ENCODE assay signal across 11 cellular contexts in the genomic region with DNA sequence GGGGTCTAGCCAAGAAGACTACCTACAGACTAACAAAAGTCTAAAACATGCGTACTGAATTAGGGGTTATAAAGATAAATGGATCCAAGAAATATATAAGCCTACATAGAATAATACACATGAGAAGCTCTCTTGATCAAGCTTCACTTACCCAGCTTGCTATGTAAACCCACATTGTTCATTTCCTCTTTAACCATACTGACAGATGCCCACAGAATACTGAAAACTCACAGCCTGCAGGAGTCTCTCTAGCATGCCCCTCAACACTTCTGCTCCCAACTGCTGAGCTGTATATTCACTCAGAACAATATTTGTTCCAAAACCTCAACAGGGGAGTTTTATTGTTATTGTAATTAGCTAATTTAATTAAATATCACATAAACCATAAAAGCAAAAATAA. TPM values are rescaled to one million over a fixed set of nuclear protein-coding genes. Genes with fewer than 3 reads are reported as not detected.
DNase-seq lines count a peak whose midpoint lies in the region; ATAC-seq, FAIRE-seq and TF ChIP-seq lines count a peak whose summit lies in the region.
"Had no signal": no experiment of that assay in that cellular context is flagged by ENCODE, and none has a peak within 500 bp of the region (broad histone marks: within the 10 kb centered on the region; RNA-seq: fewer than 3 reads in every experiment).

No MANE protein-coding gene starts in this region.

- no peak overlapping the region for H3K4me3 Mint-ChIP-seq in activated CD8-positive, alpha-beta memory T cell treated with anti-CD3 and anti-CD28 coated beads, Interleukin-2, amount 10 ng/mL, durations not matched to agents 7 days and 5 days

- CTCF ChIA-PET in activated CD8-positive, alpha-beta memory T cell treated with anti-CD3 and anti-CD28 coated beads, Interleukin-2, amount 10 ng/mL, durations not matched to agents 7 days and 5 days (lab: Charles Lee): interaction anchor here (0.6 to 1.2 kb wide), 3 partner anchors 11 to 216 kb away, joined by 3 read pairs; no protein-coding TSS in a partner anchor

- no peaks in the 10 kb centered on the region for H3K9me3 Mint-ChIP-seq in activated CD8-positive, alpha-beta memory T cell treated with anti-CD3 and anti-CD28 coated beads, Interleukin-2, amount 10 ng/mL, durations not matched to agents 7 days and 5 days (ENCODE audit: low read depth)

- no peak for FAIRE-seq in H54 (lab: Jason Lieb, UNC)

- H3K36me3 Mint-ChIP-seq in activated CD8-positive, alpha-beta memory T cell treated with anti-CD3 and anti-CD28 coated beads, Interleukin-2, amount 10 ng/mL, durations not matched to agents 7 days and 5 days: peaks cover 9% of the 10 kb centered on the region

- H3K27me3 Mint-ChIP-seq in activated CD8-positive, alpha-beta memory T cell treated with anti-CD3 and anti-CD28 coated beads, Interleukin-2, amount 10 ng/mL, durations not matched to agents 7 days and 5 days: no peaks in the 10 kb centered on the region

- peak; percentile 50 for ATAC-seq in activated CD8-positive, alpha-beta memory T cell treated with anti-CD3 and anti-CD28 coated beads, Interleukin-2, amount 10 ng/mL, durations not matched to agents 7 days and 5 days
- peak; percentile 36 for ATAC-seq in HG03097 (IDR thresholded peaks at IDR 0.05; ENCODE audit: low FRiP score, unreplicated experiment)
- ATAC-seq: Right ventricle myocardium inferior had no signal

- H3K27me3 ChIP-seq in spleen (replicated peaks in 1 of 7): no peaks in the 10 kb centered on the region

- intact Hi-C loops in spleen (cut with DNase I; ENCODE audit: low total_unique reads): no loop called here

- TF ChIP-seq POLR2A in spleen (IDR thresholded peaks at IDR 0.05) (no peak), H54 (IDR thresholded peaks at IDR 0.05; ENCODE audit: low read depth, low read length) (no peak)

- TF ChIP-seq CTCF in spleen (IDR thresholded peaks at IDR 0.05 in 8 of 11, conservative IDR thresholded peaks at IDR 0.05 in 3 of 11): no peak

- peaks cover 43% of the 10 kb centered on the region for H3K4me1 Mint-ChIP-seq in activated CD8-positive, alpha-beta memory T cell treated with anti-CD3 and anti-CD28 coated beads, Interleukin-2, amount 10 ng/mL, durations not matched to agents 7 days and 5 days

- H3K27ac Mint-ChIP-seq in activated CD8-positive, alpha-beta memory T cell treated with anti-CD3 and anti-CD28 coated beads, Interleukin-2, amount 10 ng/mL, durations not matched to agents 7 days and 5 days: peak overlapping the region; percentile 57

- no peak overlapping the region for H3K4me3 ChIP-seq in spleen

- 83 to 93% (median 86%) methylated on average over 1 of the region's 1 CpG for WGBS in spleen, 5 donors

- H3K4me1 ChIP-seq in spleen: peaks cover 0 to 69% (median 38%) of the 10 kb centered on the region in 6 donors

- H3K9me3 ChIP-seq in spleen: peaks cover 0 to 14% (median 11%) of the 10 kb centered on the region in 8 donors

- H3K27ac ChIP-seq in spleen: peak overlapping the region in 5 of 8 donors; percentile 30 to 58 (median 36)

- DNase-seq in activated CD8-positive, alpha-beta memory T cell treated with anti-CD3 and anti-CD28 coated beads, Interleukin-2, amount 10 ng/mL, durations not matched to agents 7 days and 5 days: no peak
- DNase-seq in activated CD8-positive, alpha-beta memory T cell treated with anti-CD3 and anti-CD28 coated beads, Interleukin-2, amount 50 U/mL, for 4 hours: no peak
- peak; percentile 95 for DNase-seq in OCI-M1 (lab: John Stamatoyannopoulos, UW)
- DNase-seq in spleen: no peak
- DNase-seq in GM03348 (ENCODE audit: low spot score): no peak
- no peak for DNase-seq in H54 (ENCODE audit: insufficient read length, low spot score)
- no peak for DNase-seq in nucleus accumbens (lab: John Stamatoyannopoulos, UW)
- DNase-seq: EL, NCI-H1930 had no signal

- no peaks in the 10 kb centered on the region for H3K36me3 ChIP-seq in spleen

RNA-seq across cellular contexts. Expression of a gene that starts 52.4 kb away (rescaled TPM):
- 10 to 100 TPM in 1 of 2 experiments, 1 to 10 TPM in 1; 9.1 to 11.5 TPM for total RNA-seq in activated CD8-positive, alpha-beta memory T cell treated with anti-CD3 and anti-CD28 coated beads, Interleukin-2, amount 10 ng/mL, durations not matched to agents 7 days and 5 days
- 10 to 100 TPM; 16.9 to 25.9 (median 22.3) TPM for total RNA-seq in spleen
- polyA plus RNA-seq in spleen: 1 to 10 TPM; 2.5 to 3.0 (median 2.7) TPM
